32 cellular contexts compared by ENCODE assay signal in genomic region chr6:72676995-72677394, GRCh38. TPM values are rescaled to one million over a fixed set of nuclear protein-coding genes. Genes with fewer than 3 reads are reported as not detected.
"Had no signal": no experiment of that assay in that cellular context is flagged by ENCODE, and none has a peak within 500 bp of the region (broad histone marks: within the 10 kb centered on the region; RNA-seq: fewer than 3 reads in every experiment).

No MANE protein-coding gene starts in this region.

- H3K9ac ChIP-seq: KMS-11 had no signal

- ATAC-seq: Panc1, T-cell had no signal

- H3K4me1 Mint-ChIP-seq: T-cell had no signal

- H3K27ac Mint-ChIP-seq: T-cell had no signal

- H3K4me3 ChIP-seq: PC-9, SJCRH30, SK-N-MC had no signal

- H3K27me3 ChIP-seq: SJCRH30 had no signal

- H3K9me3 ChIP-seq: SJCRH30 had no signal

- H3K4me3 Mint-ChIP-seq: T-cell had no signal

- H3K4me1 ChIP-seq: SJCRH30 had no signal

- H2AFZ ChIP-seq: PC-9 had no signal

- H3K36me3 ChIP-seq: SJCRH30 had no signal

- H3K4me2 ChIP-seq: KMS-11, PC-9 had no signal

- H3K9me3 Mint-ChIP-seq: T-cell had no signal

- H3K27ac ChIP-seq: KMS-11, PC-9, SJCRH30 had no signal

- DNase-seq: Karpas-422, KBM-7, MM.1S, MV-4-11, NCI-H1092, NCI-H1105, NCI-H1436, NCI-H146, NCI-H1694, NCI-H187, NCI-H1930, NCI-H2029 treated with DMSO at 0.1 percent for 48 hours, NCI-H2081 treated with DMSO at 0.1 percent for 48 hours, NCI-H2107, NCI-H2171, NCI-H226, NCI-H446 treated with DMSO at 0.1 percent for 48 hours, NCI-H510A, NCI-H524, NCI-H526, NCI-H69, NCI-H748 treated with DMSO at 0.1 percent for 48 hours, NCI-H82, PC-9, SHP77, SIG-M5, SJCRH30, T-cell had no signal

- H3K27me3 Mint-ChIP-seq: T-cell had no signal

RNA-seq across cellular contexts. Expression of gene KCNQ5, which starts 55.1 kb away (rescaled TPM):
- total RNA-seq: RPMI7951, SJCRH30 had no signal
